Comparison of ENCODE assay signal across 9 cellular contexts in the genomic region with DNA sequence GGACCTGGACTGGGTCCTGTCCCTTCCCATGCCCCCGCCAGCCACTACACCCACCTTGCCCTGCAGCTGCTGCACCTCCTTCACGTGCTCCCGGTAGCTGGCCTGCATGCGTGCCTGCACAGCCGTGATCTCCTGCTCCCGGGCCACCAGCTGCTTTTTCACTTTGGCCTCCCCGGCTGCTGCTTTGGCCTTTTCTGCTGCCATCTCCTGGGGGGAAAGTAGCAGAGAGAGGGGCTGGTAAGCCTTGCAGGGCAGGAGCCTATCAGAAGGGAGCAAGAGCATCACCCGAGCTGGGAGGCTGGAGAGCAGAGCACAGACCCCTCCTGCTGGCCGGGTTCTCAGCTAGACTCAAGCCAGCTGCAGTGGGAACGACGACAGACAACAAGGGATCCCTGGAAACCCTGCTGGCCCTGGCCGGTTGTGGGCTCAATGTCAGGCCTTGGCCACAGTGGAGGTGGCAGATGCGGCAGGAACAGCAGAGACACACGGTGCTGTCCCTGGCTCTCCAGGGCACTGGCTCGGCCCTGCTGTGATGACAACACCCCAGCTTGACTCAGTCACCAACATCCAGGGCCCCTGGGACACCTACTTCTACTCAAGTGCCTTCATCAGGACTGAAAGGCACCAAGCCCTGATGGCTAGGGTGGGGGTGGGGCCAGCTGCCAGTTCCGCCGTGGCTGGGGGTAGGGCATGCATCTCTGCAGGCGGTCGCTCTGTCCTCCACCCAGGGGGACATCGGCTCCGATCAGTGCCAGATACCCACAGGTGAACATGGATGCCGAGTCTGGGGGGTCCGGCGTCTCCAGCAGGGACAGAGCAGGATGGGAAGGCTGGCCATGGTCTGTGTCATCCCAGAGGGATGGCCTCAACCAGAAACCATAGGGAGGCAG.
A peak's percentile ranks its signal among the peaks of the same experiment; 100 is the strongest.
DNase-seq lines count a peak whose midpoint lies in the region; ATAC-seq lines count a peak whose summit lies in the region.
"Had no signal": no experiment of that assay in that cellular context is flagged by ENCODE, and none has a peak within 500 bp of the region (broad histone marks: within the 10 kb centered on the region; RNA-seq: fewer than 3 reads in every experiment).

No MANE protein-coding gene starts in this region.

- ATAC-seq in HG02678 (IDR thresholded peaks at IDR 0.05; ENCODE audit: unreplicated experiment) (no peak), GM18858 (IDR thresholded peaks at IDR 0.05; ENCODE audit: unreplicated experiment) (no peak), HG03342 (IDR thresholded peaks at IDR 0.05; ENCODE audit: unreplicated experiment) (no peak)

- DNase-seq in NCI-H1694 (lab: John Stamatoyannopoulos, UW) (peak; percentile 48), anterior cingulate cortex (lab: John Stamatoyannopoulos, UW) (peak in 52 of 58 donors; percentile 21 to 91 (median 72)), iPS-NIHi11 (ENCODE audit: low spot score) (peak; percentile 85)
- DNase-seq: activated CD4-positive, CD25-positive, alpha-beta regulatory T cell treated with anti-CD3 and anti-CD28 coated beads, Interleukin-2, amount 50 U/mL, for 72 hours had no signal

- peaks cover 11 to 66% (median 50%) of the 10 kb centered on the region in 5 donors for H3K4me1 ChIP-seq in subcutaneous abdominal adipose tissue (ENCODE audit: control insufficient read depth in 5 of 5, insufficient read depth in 5 of 5, low read length in 5 of 5)

- H3K9me3 ChIP-seq in subcutaneous abdominal adipose tissue (ENCODE audit: control insufficient read depth in 5 of 5, low read length in 5 of 5) = no peaks in the 10 kb centered on the region

- no peak overlapping the region for H3K4me3 ChIP-seq in subcutaneous abdominal adipose tissue (ENCODE audit: low read depth in 1 of 5, low read length in 5 of 5)

- H3K9ac ChIP-seq in subcutaneous abdominal adipose tissue (ENCODE audit: low read length in 5 of 5) = peak overlapping the region in 1 of 5 donors; percentile 27

- H3K36me3 ChIP-seq in subcutaneous abdominal adipose tissue (ENCODE audit: control insufficient read depth in 5 of 5, insufficient read depth in 5 of 5, low read length in 5 of 5) = peaks cover 0 to 91% (median 71%) of the 10 kb centered on the region in 5 donors

- no peaks in the 10 kb centered on the region for H3K27me3 ChIP-seq in subcutaneous abdominal adipose tissue (ENCODE audit: control insufficient read depth in 5 of 5, insufficient read depth in 4 of 5, low read length in 5 of 5)

- peak overlapping the region; percentile 33 for H3K27ac ChIP-seq in subcutaneous abdominal adipose tissue (ENCODE audit: low read depth, low read length)
- H3K27ac ChIP-seq: epithelial cell of prostate had no signal
